Comparison of ENCODE assay signal across 14 cellular contexts in genomic region chr20:41204304-41205265, GRCh38.
"Had no signal": no experiment of that assay in that cellular context is flagged by ENCODE, and none has a peak within 500 bp of the region (broad histone marks: within the 10 kb centered on the region; RNA-seq: fewer than 3 reads in every experiment).

No MANE protein-coding gene starts in this region.

- H3K4me1 ChIP-seq: testis had no signal

- H3K9me3 ChIP-seq: psoas muscle, testis had no signal

- H3K27ac ChIP-seq: gastroesophageal sphincter, psoas muscle, testis had no signal

- H3K4me3 ChIP-seq: gastroesophageal sphincter, psoas muscle, testis had no signal

- ATAC-seq: activated naive CD4-positive, alpha-beta T cell treated with anti-CD3 and anti-CD28 coated beads, Interleukin-2, amount 50 U/mL, for 72 hours; gastroesophageal sphincter; natural killer cell treated with Interleukin-12 subunit alpha and Interleukin-12 subunit beta and Interleukin-15 and Interleukin-18, amount 100 ng/mL, for 72 hours had no signal

- DNase-seq: activated CD4-positive, alpha-beta T cell treated with anti-CD3 and anti-CD28 coated beads, Interleukin-2, amount 50 U/mL, for 4 hours; activated CD4-positive, CD25-positive, alpha-beta regulatory T cell treated with anti-CD3 and anti-CD28 coated beads, Interleukin-2, amount 50 U/mL, for 72 hours; activated effector memory CD4-positive, alpha-beta T cell treated with Interleukin-2 at 50 U/mL for 16 hours; activated T-cell treated with anti-CD3 and anti-CD28 coated beads, Interleukin-2, amount 50 U/mL, for 1 hour; amniotic stem cell; effector CD4-positive, alpha-beta T cell; psoas muscle; stimulated activated CD4-positive, alpha-beta T cell treated with anti-CD3 and anti-CD28 coated beads, Interleukin-2, amount 100 ng/mL, for 48 hours; stimulated activated naive CD4-positive, alpha-beta T cell treated with Interleukin-2 at 50 U/mL for 16 hours; SW 1271; testis had no signal

- H3K27me3 ChIP-seq: gastroesophageal sphincter, testis had no signal
